ENCODE assay signal across 28 cellular contexts in genomic region chrX:21674430-21675186, GRCh38. TPM values are rescaled to one million over a fixed set of nuclear protein-coding genes. Genes with fewer than 3 reads are reported as not detected.
A peak's percentile ranks its signal among the peaks of the same experiment; 100 is the strongest.
DNase-seq lines count a peak whose midpoint lies in the region; ATAC-seq and TF ChIP-seq lines count a peak whose summit lies in the region.
"Had no signal": no experiment of that assay in that cellular context is flagged by ENCODE, and none has a peak within 500 bp of the region (broad histone marks: within the 10 kb centered on the region; RNA-seq: fewer than 3 reads in every experiment).

No MANE protein-coding gene starts in this region.

- no peak overlapping the region for H3K4me3 ChIP-seq in mucosa of descending colon
- H3K4me3 ChIP-seq in aorta (ENCODE audit: low read length in 2 of 2): no peak overlapping the region
- H3K4me3 ChIP-seq: GM23248, SJSA1 had no signal

- H3K27ac ChIP-seq in aorta (ENCODE audit: low read depth in 1 of 2, low read length in 2 of 2): no peak overlapping the region
- H3K27ac ChIP-seq: GM23248, KMS-11, SJSA1 had no signal

- peak; percentile 84 for ATAC-seq in mucosa of descending colon
- no peak for ATAC-seq in aorta (ENCODE audit: low FRiP score)

- in situ Hi-C loops in KBM-7 (cut with MboI; ENCODE audit: low pct_unique_long_range_greater_than_20kb, low sequenced_read_pairs): no loop called here

- H3K36me3 ChIP-seq in mucosa of descending colon (ENCODE audit: low read depth) (no peaks in the 10 kb centered on the region), aorta (ENCODE audit: control insufficient read depth in 1 of 2, insufficient read depth in 2 of 2, low read length in 1 of 2) (no peaks in the 10 kb centered on the region)
- H3K36me3 ChIP-seq: SJSA1 had no signal

- DNase-seq in DMS53 (lab: John Stamatoyannopoulos, UW) (peak; percentile 57), HT-29 (ENCODE audit: low spot score) (peak; percentile 22), mucosa of descending colon (no peak), aorta (no peak), mucosa of gallbladder (ENCODE audit: low spot score) (no peak), KBM-7 (no peak)
- no peak for DNase-seq in stimulated activated naive CD4-positive, alpha-beta T cell treated with Interleukin-2 at 50 U/mL for 16 hours (lab: John Stamatoyannopoulos, UW)
- DNase-seq: C1 segment of cervical spinal cord; CD4-positive, alpha-beta memory T cell; COR-L47; DMS 273 treated with DMSO at 0.1 percent for 48 hours; DND-41; GM23248; H7; IMR-90; MM.1S; NCI-H1048; NCI-H1417 treated with DMSO at 0.1 percent for 48 hours; NCI-H1694 treated with DMSO at 0.1 percent for 48 hours; NCI-H2081; NCI-H2227 treated with DMSO at 0.1 percent for 48 hours; NCI-H526 treated with DMSO at 0.1 percent for 48 hours; Right ventricle myocardium superior; RPMI8226 had no signal

- H3K27me3 ChIP-seq in aorta (ENCODE audit: control insufficient read depth in 1 of 2, insufficient read depth in 2 of 2, low read length in 1 of 2): no peaks in the 10 kb centered on the region
- H3K27me3 ChIP-seq: SJSA1 had no signal

- WGBS in aorta, 2 donors: 62 to 89% methylated on average over 4 of the region's 4 CpGs

- no peak for TF ChIP-seq CTCF in mucosa of descending colon (IDR thresholded peaks at IDR 0.05)

- H3K4me1 ChIP-seq in mucosa of descending colon (ENCODE audit: low read depth) (no peaks in the 10 kb centered on the region), aorta (ENCODE audit: control insufficient read depth in 1 of 2, insufficient read depth in 2 of 2, low read length in 2 of 2) (no peaks in the 10 kb centered on the region)
- H3K4me1 ChIP-seq: SJSA1 had no signal

- intact Hi-C loops in mucosa of descending colon (cut with DNase I, micrococcal nuclease) (no loop called here), aorta (cut with DNase I) (no loop called here)

- H3K9me3 ChIP-seq in mucosa of descending colon (no peaks in the 10 kb centered on the region), aorta (ENCODE audit: control insufficient read depth, low read length) (no peaks in the 10 kb centered on the region)
- H3K9me3 ChIP-seq: SJSA1 had no signal

RNA-seq across cellular contexts. Expression of gene KLHL34, which starts 16.5 kb away (rescaled TPM):
- not detected in 2 replicates for total RNA-seq in HT-29 (2014; rRNA removed; shearing (Covaris generic))
- total RNA-seq in mucosa of descending colon (1 to 10 TPM; 1.6 to 2.5 (median 2.1) TPM), aorta (not detected), mucosa of gallbladder (0.29 TPM)
- polyA plus RNA-seq in aorta: under 1 TPM in 1 of 2 donors, not detected in 1; 0.63 TPM
- total RNA-seq: A673, GM23248, H7, IMR-90, NCI-H460, SJSA1 had no signal
- polyA plus RNA-seq: GM23248, IMR-90 had no signal

Comparison
In these comparisons a context has a peak if more than half of its experiments do, and no peak if none do; other contexts are left out.
1. DNase-seq: peak in DMS53 (single experiment) and HT-29 (single experiment); none in mucosa of descending colon (0 of 3), aorta (0 of 2), mucosa of gallbladder (single experiment), stimulated activated naive CD4-positive, alpha-beta T cell treated with Interleukin-2 at 50 U/mL for 16 hours (single experiment) and KBM-7 (single experiment).